ENCODE assay signal across 23 cellular contexts in the genomic region with DNA sequence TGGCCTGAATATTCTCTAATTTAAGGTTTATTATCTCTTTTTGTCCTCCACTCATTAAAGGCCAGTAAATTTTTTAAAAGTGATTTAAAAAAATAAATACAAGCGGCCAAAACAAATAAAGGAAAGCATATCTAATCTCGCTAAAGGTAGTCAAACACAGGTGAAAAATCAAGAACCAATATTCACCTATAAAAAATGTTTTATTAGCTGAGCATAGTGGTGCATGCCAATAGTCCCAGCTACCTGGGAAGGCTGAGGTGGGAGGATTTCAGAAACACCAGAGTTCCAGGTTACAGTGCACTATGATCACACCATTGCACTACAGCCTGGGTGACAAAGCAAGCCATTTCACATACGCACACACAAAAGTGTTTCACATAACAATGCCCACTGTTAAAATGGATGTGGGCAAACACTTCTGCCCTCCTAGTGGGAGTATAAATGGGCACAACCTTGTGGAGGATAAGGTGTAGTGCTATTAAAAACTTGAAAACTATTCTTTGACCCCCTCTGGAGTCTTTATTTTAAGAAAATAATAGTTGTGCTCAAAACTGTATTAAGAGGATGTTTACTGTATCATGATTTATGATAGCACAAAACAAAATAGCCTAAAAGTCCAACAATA.
"Had no signal": no experiment of that assay in that cellular context is flagged by ENCODE, and none has a peak within 500 bp of the region (broad histone marks: within the 10 kb centered on the region; RNA-seq: fewer than 3 reads in every experiment).

No MANE protein-coding gene starts in this region.

- H3K27me3 ChIP-seq: body of pancreas, heart left ventricle, right lobe of liver, stomach, testis had no signal

- H3K36me3 ChIP-seq: heart left ventricle, right lobe of liver, stomach had no signal

- H3K27ac Mint-ChIP-seq: activated naive CD8-positive, alpha-beta T cell treated with anti-CD3 and anti-CD28 coated beads for 36 hours; T-cell had no signal

- H3K36me3 Mint-ChIP-seq: activated naive CD8-positive, alpha-beta T cell treated with anti-CD3 and anti-CD28 coated beads for 36 hours; T-cell had no signal

- H3K4me1 Mint-ChIP-seq: activated naive CD8-positive, alpha-beta T cell treated with anti-CD3 and anti-CD28 coated beads for 36 hours; neural crest cell; T-cell had no signal

- DNase-seq: activated CD4-positive, alpha-beta T cell treated with anti-CD3 and anti-CD28 coated beads for 1 hour; activated CD4-positive, alpha-beta T cell treated with anti-CD3 and anti-CD28 coated beads, Interleukin-2, amount 50 U/mL, for 48 hours; activated naive CD8-positive, alpha-beta T cell treated with anti-CD3 and anti-CD28 coated beads for 36 hours; activated T-cell treated with anti-CD3 and anti-CD28 coated beads, Interleukin-2, amount 50 U/mL, for 48 hours; amygdala; central memory CD4-positive, alpha-beta T cell; cortex of kidney; effector CD4-positive, alpha-beta T cell; heart left ventricle; left colon; midbrain; psoas muscle; right lobe of liver; stimulated activated CD4-positive, alpha-beta T cell treated with anti-CD3 and anti-CD28 coated beads, Interleukin-1b, Interleukin-23, amount 100 ng/mL, for 48 hours; stomach; T-cell; T-helper 9 cell; testis had no signal

- H3K9me3 ChIP-seq: body of pancreas, heart left ventricle, psoas muscle, right lobe of liver, stomach, testis had no signal

- H3K9me3 Mint-ChIP-seq: activated naive CD8-positive, alpha-beta T cell treated with anti-CD3 and anti-CD28 coated beads for 36 hours; T-cell had no signal

- ATAC-seq: body of pancreas, heart left ventricle, left colon, psoas muscle, right lobe of liver, T-cell had no signal

- H3K4me1 ChIP-seq: psoas muscle, right lobe of liver, stomach, testis had no signal

- H3K27me3 Mint-ChIP-seq: activated naive CD8-positive, alpha-beta T cell treated with anti-CD3 and anti-CD28 coated beads for 36 hours; T-cell had no signal

- H3K27ac ChIP-seq: body of pancreas, heart left ventricle, psoas muscle, right lobe of liver, stomach, testis had no signal

- FAIRE-seq: frontal cortex, islet of Langerhans had no signal

- H3K4me3 ChIP-seq: body of pancreas, heart left ventricle, lung, psoas muscle, right lobe of liver, stomach, testis had no signal

- H3K4me3 Mint-ChIP-seq: activated naive CD8-positive, alpha-beta T cell treated with anti-CD3 and anti-CD28 coated beads for 36 hours; neural crest cell; T-cell had no signal
